8 cellular contexts compared by ENCODE assay signal in the genomic region with DNA sequence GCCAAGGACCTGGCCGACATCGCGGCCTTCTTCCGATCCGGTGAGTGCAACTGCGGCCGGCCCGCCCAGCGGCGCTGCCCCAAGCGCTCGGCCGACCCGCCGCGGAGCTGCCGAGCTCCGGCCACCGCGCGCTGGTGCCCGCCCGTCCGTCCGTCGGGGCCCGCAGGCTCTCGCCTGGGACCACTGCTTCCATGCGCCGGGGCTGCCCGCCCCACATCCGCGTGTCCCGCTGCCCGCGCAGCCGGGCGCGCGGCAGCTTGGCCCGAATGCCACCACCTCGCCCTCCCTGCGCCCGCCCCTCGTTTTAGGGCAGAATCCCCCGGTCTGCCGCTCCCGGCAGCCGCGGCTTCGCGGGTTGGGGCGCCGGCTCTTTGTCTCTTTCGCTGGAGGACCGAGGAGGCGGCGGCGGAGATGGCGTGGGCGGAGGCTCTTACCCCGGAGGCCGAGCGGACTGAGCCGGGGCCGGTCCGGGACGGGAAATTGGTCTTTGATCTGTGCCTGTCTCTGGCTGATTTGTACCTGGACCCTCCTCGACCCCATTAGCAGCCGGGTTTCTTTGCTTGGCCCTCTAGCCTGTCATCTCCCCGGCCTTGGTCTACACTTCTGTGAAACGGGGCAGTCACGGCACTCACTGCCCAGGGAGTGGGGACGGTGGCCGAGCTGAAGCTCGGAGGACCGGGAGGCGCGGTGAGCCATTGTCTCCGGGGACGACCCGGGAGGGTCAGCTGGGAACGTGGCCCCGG. TPM values are rescaled to one million over a fixed set of nuclear protein-coding genes. Genes with fewer than 3 reads are reported as not detected.
A peak's percentile ranks its signal among the peaks of the same experiment; 100 is the strongest.
DNase-seq lines count a peak whose midpoint lies in the region; ATAC-seq lines count a peak whose summit lies in the region.

No MANE protein-coding gene starts in this region.

- peaks cover 0 to 9% (median 6%) of the 10 kb centered on the region in 11 experiments; a peak in 7 of 22 replicates for H3K36me3 ChIP-seq in BLaER1 treated with 17β-estradiol and CSF1 and Interleukin-3, amounts not matched to agents 10 nM and 100 nM
- H3K36me3 ChIP-seq in subcutaneous abdominal adipose tissue (ENCODE audit: control insufficient read depth in 5 of 5, insufficient read depth in 5 of 5, low read length in 5 of 5) = no peaks in the 10 kb centered on the region

- H3K9ac ChIP-seq in BLaER1 treated with 17β-estradiol and CSF1 and Interleukin-3, amounts not matched to agents 10 nM and 100 nM = peak overlapping the region; percentile 94 to 99 (median 98)
- peak overlapping the region; percentile 88 to 99 (median 96) for H3K9ac ChIP-seq in subcutaneous abdominal adipose tissue (ENCODE audit: low read length in 5 of 5)

- peak; percentile 9 to 22 for DNase-seq in activated CD4-positive, alpha-beta T cell treated with anti-CD3 and anti-CD28 coated beads for 24 hours (ENCODE audit: low read depth in 2 of 2)
- peak; percentile 76 for DNase-seq in ecto neural progenitor cell (ENCODE audit: low spot score)
- DNase-seq in NCI-H2029 treated with DMSO at 0.1 percent for 48 hours (lab: John Stamatoyannopoulos, UW) = no peak

- peaks cover 43 to 49% (median 47%) of the 10 kb centered on the region in 10 experiments for H3K4me1 ChIP-seq in BLaER1 treated with 17β-estradiol and CSF1 and Interleukin-3, amounts not matched to agents 10 nM and 100 nM
- H3K4me1 ChIP-seq in mononuclear cell (ENCODE audit: insufficient read depth, low read length) (peaks cover 36% of the 10 kb centered on the region), subcutaneous abdominal adipose tissue (ENCODE audit: control insufficient read depth in 5 of 5, insufficient read depth in 5 of 5, low read length in 5 of 5) (peaks cover 4 to 52% (median 47%) of the 10 kb centered on the region in 5 donors)

- peaks cover 49 to 54% (median 53%) of the 10 kb centered on the region in 11 experiments for H4K20me1 ChIP-seq in BLaER1 treated with 17β-estradiol and CSF1 and Interleukin-3, amounts not matched to agents 10 nM and 100 nM

- H3K4me3 ChIP-seq in BLaER1 treated with 17β-estradiol and CSF1 and Interleukin-3, amounts not matched to agents 10 nM and 100 nM = peak overlapping the region; percentile 72 to 98 (median 94)
- peak overlapping the region; percentile 59 for H3K4me3 ChIP-seq in mononuclear cell (ENCODE audit: low read length)
- peak overlapping the region; percentile 79 to 96 (median 90) for H3K4me3 ChIP-seq in subcutaneous abdominal adipose tissue (ENCODE audit: low read depth in 1 of 5, low read length in 5 of 5)

- no peaks in the 10 kb centered on the region for H3K27me3 ChIP-seq in BLaER1 treated with 17β-estradiol and CSF1 and Interleukin-3, amounts not matched to agents 10 nM and 100 nM
- H3K27me3 ChIP-seq in mononuclear cell (ENCODE audit: insufficient read depth, low read length) (peaks cover 4% of the 10 kb centered on the region), subcutaneous abdominal adipose tissue (ENCODE audit: control insufficient read depth in 5 of 5, insufficient read depth in 4 of 5, low read length in 5 of 5) (no peaks in the 10 kb centered on the region)

- H3K9me3 ChIP-seq in BLaER1 treated with 17β-estradiol and CSF1 and Interleukin-3, amounts not matched to agents 10 nM and 100 nM (replicated peaks in 1 of 11) = no peaks in the 10 kb centered on the region
- no peaks in the 10 kb centered on the region for H3K9me3 ChIP-seq in mononuclear cell (ENCODE audit: low read depth, low read length)
- H3K9me3 ChIP-seq in subcutaneous abdominal adipose tissue (ENCODE audit: control insufficient read depth in 5 of 5, low read length in 5 of 5) = no peaks in the 10 kb centered on the region

- ATAC-seq in GM19395 (IDR thresholded peaks at IDR 0.05; ENCODE audit: unreplicated experiment) (peak; percentile 10), HG03460 (IDR thresholded peaks at IDR 0.05; ENCODE audit: unreplicated experiment) (peak; percentile 8)

- peak overlapping the region; percentile 91 to 99 (median 97) for H3K27ac ChIP-seq in BLaER1 treated with 17β-estradiol and CSF1 and Interleukin-3, amounts not matched to agents 10 nM and 100 nM
- peak overlapping the region; percentile 97 for H3K27ac ChIP-seq in subcutaneous abdominal adipose tissue (ENCODE audit: low read depth, low read length)

- peak overlapping the region; percentile 82 to 98 (median 88) for H3K4me2 ChIP-seq in BLaER1 treated with 17β-estradiol and CSF1 and Interleukin-3, amounts not matched to agents 10 nM and 100 nM

RNA-seq across cellular contexts. Expression of a gene that starts 0.9 kb away (rescaled TPM):
- total RNA-seq in mononuclear cell = 48.9 TPM
